1 cellular context compared by ENCODE assay signal in genomic region chr3:165462616-165463334, GRCh38.
TF ChIP-seq lines count a peak whose summit lies in the region.

No MANE protein-coding gene starts in this region.

TF ChIP-seq in GM23338, 12 proteins besides CTCF, POLR2A, EP300 and RAD21 (continued from another document):
- TF ChIP-seq ZNF462 (CRISPR knock-in tag; IDR thresholded peaks at IDR 0.05): no peak
- no peak for TF ChIP-seq CREB1 (CRISPR knock-in tag; IDR thresholded peaks at IDR 0.05; ENCODE audit: low read depth)
- no peak for TF ChIP-seq POLR2AphosphoS5 (IDR thresholded peaks at IDR 0.05; ENCODE audit: low read depth)
TF ChIP-seq in GM23338: peak in this region for 0.
